Comparison of ENCODE assay signal across 9 cellular contexts in genomic region chr4:148007303-148007702, GRCh38.
DNase-seq lines count a peak whose midpoint lies in the region; ATAC-seq and TF ChIP-seq lines count a peak whose summit lies in the region.
"Had no signal": no experiment of that assay in that cellular context is flagged by ENCODE, and none has a peak within 500 bp of the region (broad histone marks: within the 10 kb centered on the region; RNA-seq: fewer than 3 reads in every experiment).

No MANE protein-coding gene starts in this region.

- H3K79me2 ChIP-seq in PC-3 (ENCODE audit: low read length) = no peaks in the 10 kb centered on the region

- H3K36me3 ChIP-seq in PC-3 (ENCODE audit: low read depth, low read length) = no peaks in the 10 kb centered on the region
- H3K36me3 ChIP-seq: tibial artery had no signal

- peak overlapping the region; percentile 56 for H3K9ac ChIP-seq in PC-3 (ENCODE audit: low read length)

- CTCF ChIA-PET in PC-3 (lab: Charles Lee) = interaction anchor here (0.6 to 0.9 kb wide), 3 partner anchors 82 to 1767 kb away, joined by 3 to 4 read pairs (median 4); no protein-coding TSS in a partner anchor

- H3K4me2 ChIP-seq in PC-3 (ENCODE audit: low read length) = peak overlapping the region; percentile 81

- TF ChIP-seq CTCF in PC-3 (conservative IDR thresholded peaks at IDR 0.05; ENCODE audit: low read depth, low read length) (no peak), fibroblast of the aortic adventitia (IDR thresholded peaks at IDR 0.05; ENCODE audit: insufficient read depth, low read length) (no peak)

- POLR2A ChIA-PET in PC-3 (lab: Charles Lee; ENCODE audit: unreplicated experiment) = interaction anchor here (0.6 kb wide), 1 partner anchor 1456 kb away, joined by 5 read pairs; no protein-coding TSS in a partner anchor

- DNase-seq in PC-3 (peak; percentile 95), fibroblast of the aortic adventitia (ENCODE audit: low read depth) (peak; percentile 93), renal cortical epithelial cell (ENCODE audit: low read depth) (peak; percentile 100), T-helper 2 cell (no peak)
- DNase-seq in activated CD4-positive, CD25-positive, alpha-beta regulatory T cell treated with anti-CD3 and anti-CD28 coated beads, Interleukin-2, amount 50 U/mL, for 72 hours = no peak
- DNase-seq: tibial artery had no signal

- H4K20me1 ChIP-seq in PC-3 (ENCODE audit: low read length) = no peaks in the 10 kb centered on the region

- no peaks in the 10 kb centered on the region for H3K9me3 ChIP-seq in PC-3 (ENCODE audit: low read length)
- H3K9me3 ChIP-seq: tibial artery had no signal

- BruUV-seq in PC-3 (replicated peaks; lab: Mats Ljungman, UMichigan) = no TSS peak

- ATAC-seq in GM18868 (IDR thresholded peaks at IDR 0.05; ENCODE audit: unreplicated experiment) = peak; percentile 37
- peak; percentile 96 for ATAC-seq in PC-3
- no peak for ATAC-seq in GM18502 (IDR thresholded peaks at IDR 0.05; ENCODE audit: poor library complexity, unreplicated experiment)
- no peak for ATAC-seq in GM19328 (IDR thresholded peaks at IDR 0.05; ENCODE audit: unreplicated experiment)

- intact Hi-C loops in PC-3 (cut with micrococcal nuclease) = loop anchor here (1.0 to 2.0 kb wide), 2 partner anchors 79 to 163 kb away; no protein-coding TSS in a partner anchor

- H3K4me1 ChIP-seq in PC-3 (ENCODE audit: insufficient read depth, low read length) = peaks cover 20% of the 10 kb centered on the region

- peak overlapping the region; percentile 93 for H3K27ac ChIP-seq in PC-3 (ENCODE audit: low read length)
- H3K27ac ChIP-seq: tibial artery had no signal

- no peaks in the 10 kb centered on the region for H3F3A ChIP-seq in PC-3 (ENCODE audit: low read length, unreplicated experiment)

- H3K9me2 ChIP-seq in PC-3 (replicated peaks; ENCODE audit: low read length) = no peaks in the 10 kb centered on the region

- no peaks in the 10 kb centered on the region for H3K27me3 ChIP-seq in PC-3 (ENCODE audit: low read length)
- H3K27me3 ChIP-seq: tibial artery had no signal

- H2AFZ ChIP-seq in PC-3 (ENCODE audit: low read length) = peak overlapping the region; percentile 56

- H3K4me3 ChIP-seq in PC-3 (ENCODE audit: low read length) = peak overlapping the region; percentile 55
- H3K4me3 ChIP-seq in fibroblast of the aortic adventitia (ENCODE audit: low read depth, low read length) = no peak overlapping the region
- H3K4me3 ChIP-seq: tibial artery had no signal

Comparison
In these comparisons a context has a peak if more than half of its experiments do, and no peak if none do; other contexts are left out.
1. ATAC-seq: peak in GM18868 (single experiment) and PC-3 (single experiment); none in GM18502 (single experiment) and GM19328 (single experiment).
2. DNase-seq: peak in PC-3 (single experiment), fibroblast of the aortic adventitia (single experiment) and renal cortical epithelial cell (single experiment); none in T-helper 2 cell (0 of 5) and activated CD4-positive, CD25-positive, alpha-beta regulatory T cell treated with anti-CD3 and anti-CD28 coated beads, Interleukin-2, amount 50 U/mL, for 72 hours (single experiment).